ENCODE assay signal across 8 cellular contexts in genomic region chr4:82780398-82781231, GRCh38. TPM values are rescaled to one million over a fixed set of nuclear protein-coding genes. Genes with fewer than 3 reads are reported as not detected.
A peak's percentile ranks its signal among the peaks of the same experiment; 100 is the strongest.
DNase-seq lines count a peak whose midpoint lies in the region; ATAC-seq, FAIRE-seq and TF ChIP-seq lines count a peak whose summit lies in the region.

No MANE protein-coding gene starts in this region.

- no peak for TF ChIP-seq CTCF in endothelial cell of umbilical vein (IDR thresholded peaks at IDR 0.05; ENCODE audit: extremely low read depth in 1 of 2, insufficient read depth in 1 of 2, low read depth in 1 of 2, low read length in 2 of 2)
- no peak for TF ChIP-seq CTCF in ascending aorta (IDR thresholded peaks at IDR 0.05)

- H3K9me3 ChIP-seq in endothelial cell of umbilical vein (replicated peaks; ENCODE audit: control insufficient read depth, insufficient read depth, low read length) (no peaks in the 10 kb centered on the region), ascending aorta (no peaks in the 10 kb centered on the region)

- no peak overlapping the region for H3K4me3 ChIP-seq in endothelial cell of umbilical vein (replicated peaks in 1 of 3; ENCODE audit: insufficient read depth in 1 of 3, low read depth in 1 of 3, low read length in 3 of 3)
- H3K4me3 ChIP-seq in ascending aorta, result no peak overlapping the region

- H3K27me3 ChIP-seq in endothelial cell of umbilical vein (ENCODE audit: control insufficient read depth in 2 of 2, insufficient read depth in 2 of 2, low read length in 2 of 2), result no peaks in the 10 kb centered on the region
- no peaks in the 10 kb centered on the region for H3K27me3 ChIP-seq in ascending aorta

- peak; percentile 42 for DNase-seq in ELF-1 (ENCODE audit: low read depth, low spot score)
- peak; percentile 63 for DNase-seq in NCI-H774 (lab: John Stamatoyannopoulos, UW)
- DNase-seq in endothelial cell of umbilical vein (ENCODE audit: low read depth, low spot score), result peak; percentile 87
- DNase-seq in pulmonary artery endothelial cell (ENCODE audit: low read depth, low spot score), result peak; percentile 46
- no peak for DNase-seq in ascending aorta (ENCODE audit: low spot score in 2 of 2)
- DNase-seq in activated naive CD4-positive, alpha-beta T cell treated with anti-CD3 and anti-CD28 coated beads, Interleukin-2, amount 50 U/mL, for 16 hours, result no peak

- BruUV-seq in endothelial cell of umbilical vein (replicated peaks; lab: Mats Ljungman, UMichigan), result no TSS peak

- H3K4me2 ChIP-seq in endothelial cell of umbilical vein (ENCODE audit: insufficient read depth, low read length), result no peak overlapping the region

- TF ChIP-seq POLR2A in endothelial cell of umbilical vein (IDR thresholded peaks at IDR 0.05; ENCODE audit: low read depth, low read length), result no peak

- intact Hi-C loops in endothelial cell of umbilical vein (cut with micrococcal nuclease), result no loop called here
- intact Hi-C loops in ascending aorta (cut with DNase I), result no loop called here

- peak; percentile 73 for ATAC-seq in HG03196 (IDR thresholded peaks at IDR 0.05; ENCODE audit: unreplicated experiment)
- ATAC-seq in HG03520 (IDR thresholded peaks at IDR 0.05; ENCODE audit: unreplicated experiment), result no peak

- H3K27ac ChIP-seq in endothelial cell of umbilical vein (ENCODE audit: insufficient read depth, low read depth, low read length), result no peak overlapping the region
- no peak overlapping the region for H3K27ac ChIP-seq in ascending aorta

- no peaks in the 10 kb centered on the region for H3K36me3 ChIP-seq in endothelial cell of umbilical vein (ENCODE audit: control insufficient read depth in 2 of 2, extremely low read depth in 1 of 2, insufficient read depth in 2 of 2, low read length in 2 of 2)
- H3K36me3 ChIP-seq in ascending aorta, result no peaks in the 10 kb centered on the region

- POLR2A ChIA-PET in endothelial cell of umbilical vein (lab: Charles Lee), result no interaction called here

- H3K4me1 ChIP-seq in endothelial cell of umbilical vein (ENCODE audit: control insufficient read depth, extremely low read depth, insufficient read depth, low read length), result peaks cover 29% of the 10 kb centered on the region
- H3K4me1 ChIP-seq in ascending aorta, result no peaks in the 10 kb centered on the region

- H3K9me1 ChIP-seq in endothelial cell of umbilical vein (replicated peaks; ENCODE audit: control insufficient read depth, extremely low read depth, insufficient read depth, low read length), result no peaks in the 10 kb centered on the region

- H2AFZ ChIP-seq in endothelial cell of umbilical vein (ENCODE audit: low read depth, low read length), result no peak overlapping the region

- dilution Hi-C loops in endothelial cell of umbilical vein (cut with MboI; ENCODE audit: extremely low pct_ligation_motif_present, low sequenced_read_pairs), result no loop called here

- H3K9ac ChIP-seq in endothelial cell of umbilical vein (replicated peaks; ENCODE audit: extremely low read depth, insufficient read depth, low read length), result no peak overlapping the region

- CTCF ChIA-PET in endothelial cell of umbilical vein (lab: Charles Lee), result interaction anchor here (0.9 to 1.4 kb wide), 5 partner anchors 9 to 42 kb away, joined by 3 to 4 read pairs (median 3); partner anchors contain the start of gene SCD5

- H4K20me1 ChIP-seq in endothelial cell of umbilical vein (replicated peaks; ENCODE audit: control insufficient read depth, extremely low read depth, insufficient read depth, low read length), result no peaks in the 10 kb centered on the region

- H3K79me2 ChIP-seq in endothelial cell of umbilical vein (ENCODE audit: control insufficient read depth, insufficient read depth, low read length), result peaks cover 26% of the 10 kb centered on the region

- FAIRE-seq in endothelial cell of umbilical vein (lab: Jason Lieb, UNC), result peak; percentile 83

TF ChIP-seq in endothelial cell of umbilical vein, 7 proteins besides CTCF, POLR2A, EP300 and RAD21:
- no peak for TF ChIP-seq EZH2 (IDR thresholded peaks at IDR 0.05; ENCODE audit: borderline replicate concordance, low read depth, low read length, severe bottlenecking)
- TF ChIP-seq GATA2 (IDR thresholded peaks at IDR 0.05; ENCODE audit: insufficient read depth, insufficient read length, low read depth, low read length), result peak; percentile 22

RNA-seq across cellular contexts. Expression of gene SCD5, which starts 18.0 kb away (rescaled TPM):
- total RNA-seq in endothelial cell of umbilical vein (35.8 and 38.4 TPM in 2 replicates), pulmonary artery endothelial cell (50.4 and 62.5 TPM in 2 replicates), ascending aorta (28.0 TPM)
- 35.2 and 38.5 TPM in 2 replicates for polyA plus RNA-seq in endothelial cell of umbilical vein
- 26.9 and 29.5 TPM in 2 replicates for polyA plus RNA-seq in endothelial cell of umbilical vein (2011; cell fraction: cytosol; rRNA removed)
- polyA plus RNA-seq in endothelial cell of umbilical vein (2011; cell fraction: nucleus; rRNA removed), result 14.3 and 15.8 TPM in 2 replicates
- 20.0 and 22.7 TPM in 2 replicates for polyA plus RNA-seq in endothelial cell of umbilical vein (2012)
- 38.5 and 42.8 TPM in 2 replicates for polyA minus RNA-seq in endothelial cell of umbilical vein
- 1.4 TPM for polyA minus RNA-seq in endothelial cell of umbilical vein (2011; cell fraction: cytosol; rRNA and poly(A)+ RNA removed)
- 24.9 and 28.3 TPM in 2 replicates for polyA minus RNA-seq in endothelial cell of umbilical vein (2011; cell fraction: nucleus; rRNA and poly(A)+ RNA removed)

Comparison
In these comparisons a context has a peak if more than half of its experiments do, and no peak if none do; other contexts are left out.
1. DNase-seq: peak in ELF-1 (single experiment), NCI-H774 (single experiment), endothelial cell of umbilical vein (single experiment) and pulmonary artery endothelial cell (single experiment); none in ascending aorta (0 of 2) and activated naive CD4-positive, alpha-beta T cell treated with anti-CD3 and anti-CD28 coated beads, Interleukin-2, amount 50 U/mL, for 16 hours (single experiment).